In genomic region chr3:112486811-112487505, GRCh38 we compare ENCODE assay signal across 28 cellular contexts. TPM values are rescaled to one million over a fixed set of nuclear protein-coding genes. Genes with fewer than 3 reads are reported as not detected.
DNase-seq lines count a peak whose midpoint lies in the region; ATAC-seq and TF ChIP-seq lines count a peak whose summit lies in the region.
"Had no signal": no experiment of that assay in that cellular context is flagged by ENCODE, and none has a peak within 500 bp of the region (broad histone marks: within the 10 kb centered on the region; RNA-seq: fewer than 3 reads in every experiment).

No MANE protein-coding gene starts in this region.

- no peak overlapping the region for H3K27ac ChIP-seq in osteoblast (ENCODE audit: low read depth, low read length)
- H3K27ac ChIP-seq: body of pancreas, pancreas, tibial nerve had no signal

- no peak overlapping the region for H3K4me3 ChIP-seq in cardiac fibroblast (replicated peaks in 1 of 2; ENCODE audit: low read depth in 2 of 2, low read length in 2 of 2)
- no peak overlapping the region for H3K4me3 ChIP-seq in osteoblast (ENCODE audit: insufficient read depth, low read length)
- H3K4me3 ChIP-seq: body of pancreas, pancreas, tibial nerve had no signal

- H3K36me3 ChIP-seq in osteoblast (ENCODE audit: insufficient read depth, low read length): no peaks in the 10 kb centered on the region
- H3K36me3 ChIP-seq: pancreas, tibial nerve had no signal

- H3K9me3 Mint-ChIP-seq in activated T-cell treated with anti-CD3 and anti-CD28 coated beads, Interleukin-2, amount 50 U/mL, for 24 hours: no peaks in the 10 kb centered on the region
- no peaks in the 10 kb centered on the region for H3K9me3 Mint-ChIP-seq in activated T-cell treated with anti-CD3 and anti-CD28 coated beads, Interleukin-2, amount 50 U/mL, for 72 hours
- H3K9me3 Mint-ChIP-seq: activated naive CD8-positive, alpha-beta T cell treated with anti-CD3 and anti-CD28 coated beads, Interleukin-2, amount 10 ng/mL, durations not matched to agents 7 days and 5 days; WTC11 had no signal

- peak overlapping the region; percentile 38 for H3K27ac Mint-ChIP-seq in activated T-cell treated with anti-CD3 and anti-CD28 coated beads, Interleukin-2, amount 50 U/mL, for 24 hours
- H3K27ac Mint-ChIP-seq in activated T-cell treated with anti-CD3 and anti-CD28 coated beads, Interleukin-2, amount 50 U/mL, for 72 hours: no peak overlapping the region
- H3K27ac Mint-ChIP-seq: activated naive CD8-positive, alpha-beta T cell treated with anti-CD3 and anti-CD28 coated beads, Interleukin-2, amount 10 ng/mL, durations not matched to agents 7 days and 5 days; WTC11 had no signal

- ATAC-seq in activated T-cell treated with anti-CD3 and anti-CD28 coated beads, Interleukin-2, amount 50 U/mL, for 72 hours (replicated peaks in 1 of 2): no peak
- ATAC-seq in GM18511 (IDR thresholded peaks at IDR 0.05; ENCODE audit: unreplicated experiment): no peak
- ATAC-seq: body of pancreas, pancreas, WTC11 had no signal

- no peaks in the 10 kb centered on the region for H4K20me1 ChIP-seq in osteoblast (ENCODE audit: insufficient read depth, low read length)

- H3K27me3 Mint-ChIP-seq in activated T-cell treated with anti-CD3 and anti-CD28 coated beads, Interleukin-2, amount 50 U/mL, for 24 hours: no peaks in the 10 kb centered on the region
- no peaks in the 10 kb centered on the region for H3K27me3 Mint-ChIP-seq in activated T-cell treated with anti-CD3 and anti-CD28 coated beads, Interleukin-2, amount 50 U/mL, for 72 hours (ENCODE audit: low read depth)
- H3K27me3 Mint-ChIP-seq: activated naive CD8-positive, alpha-beta T cell treated with anti-CD3 and anti-CD28 coated beads, Interleukin-2, amount 10 ng/mL, durations not matched to agents 7 days and 5 days; CD4-positive, CD25-positive, alpha-beta regulatory T cell had no signal

- peaks cover 73% of the 10 kb centered on the region for H3K4me1 Mint-ChIP-seq in activated T-cell treated with anti-CD3 and anti-CD28 coated beads, Interleukin-2, amount 50 U/mL, for 24 hours (ENCODE audit: low read depth)
- peaks cover 75% of the 10 kb centered on the region for H3K4me1 Mint-ChIP-seq in activated T-cell treated with anti-CD3 and anti-CD28 coated beads, Interleukin-2, amount 50 U/mL, for 72 hours (ENCODE audit: low read depth)

- peaks cover 55% of the 10 kb centered on the region for H3K36me3 Mint-ChIP-seq in activated T-cell treated with anti-CD3 and anti-CD28 coated beads, Interleukin-2, amount 50 U/mL, for 24 hours (ENCODE audit: low read depth)
- H3K36me3 Mint-ChIP-seq in activated T-cell treated with anti-CD3 and anti-CD28 coated beads, Interleukin-2, amount 50 U/mL, for 72 hours (ENCODE audit: insufficient read depth in 2 of 2): peaks cover 0 to 14% of the 10 kb centered on the region in 2 donors
- H3K36me3 Mint-ChIP-seq: WTC11 had no signal

- TF ChIP-seq CTCF in cardiac fibroblast (IDR thresholded peaks at IDR 0.05; ENCODE audit: low read depth, low read length) (no peak), osteoblast (IDR thresholded peaks at IDR 0.05; ENCODE audit: extremely low read depth, low read depth, low read length) (no peak)

- H3K4me2 ChIP-seq in osteoblast (ENCODE audit: insufficient read depth, low read length): no peak overlapping the region

- H3K27me3 ChIP-seq in osteoblast (ENCODE audit: insufficient read depth, low read length): no peaks in the 10 kb centered on the region
- H3K27me3 ChIP-seq: body of pancreas, pancreas, tibial nerve had no signal

- no peaks in the 10 kb centered on the region for H3K4me1 ChIP-seq in osteoblast (ENCODE audit: insufficient read depth, low read length)
- H3K4me1 ChIP-seq: body of pancreas, pancreas had no signal

- no peak overlapping the region for H2AFZ ChIP-seq in osteoblast (ENCODE audit: low read length)

- H3K9me3 ChIP-seq in osteoblast (ENCODE audit: low read depth, low read length): no peaks in the 10 kb centered on the region
- H3K9me3 ChIP-seq: body of pancreas, pancreas, tibial nerve had no signal

- DNase-seq in activated T-cell treated with anti-CD3 and anti-CD28 coated beads, Interleukin-2, amount 50 U/mL, for 24 hours: no peak
- DNase-seq in activated T-cell treated with anti-CD3 and anti-CD28 coated beads, Interleukin-2, amount 50 U/mL, for 72 hours: no peak
- peak; percentile 58 for DNase-seq in M059J (ENCODE audit: low read depth)
- peak; percentile 6 to 34 for DNase-seq in cardiac fibroblast (ENCODE audit: low read depth in 2 of 2)
- DNase-seq in osteoblast (ENCODE audit: insufficient read length, low spot score, missing footprints): peak; percentile 13
- no peak for DNase-seq in OCI-M1 (lab: John Stamatoyannopoulos, UW)
- no peak for DNase-seq in GM03348 (ENCODE audit: low spot score)
- DNase-seq: 8988T; activated CD4-positive, alpha-beta T cell treated with anti-CD3 and anti-CD28 coated beads, Interleukin-2, amount 50 U/mL, for 1 hour; activated naive CD8-positive, alpha-beta T cell treated with anti-CD3 and anti-CD28 coated beads, Interleukin-2, amount 10 ng/mL, durations not matched to agents 7 days and 5 days; body of pancreas; CD4-positive, CD25-positive, alpha-beta regulatory T cell; DMS 273 treated with DMSO at 0.1 percent for 48 hours; head of caudate nucleus; Karpas-422; kidney; NCI-H1694; NCI-H2171; NCI-H510A; pancreas; retina; Right ventricle myocardium superior; small intestine; SW 1271; T1000 had no signal

- no peaks in the 10 kb centered on the region for H3K79me2 ChIP-seq in osteoblast (ENCODE audit: insufficient read depth, low read length)

- H3K4me3 Mint-ChIP-seq in activated T-cell treated with anti-CD3 and anti-CD28 coated beads, Interleukin-2, amount 50 U/mL, for 24 hours: no peak overlapping the region
- no peak overlapping the region for H3K4me3 Mint-ChIP-seq in activated T-cell treated with anti-CD3 and anti-CD28 coated beads, Interleukin-2, amount 50 U/mL, for 72 hours
- H3K4me3 Mint-ChIP-seq: activated naive CD8-positive, alpha-beta T cell treated with anti-CD3 and anti-CD28 coated beads, Interleukin-2, amount 10 ng/mL, durations not matched to agents 7 days and 5 days; WTC11 had no signal

RNA-seq across cellular contexts. Expression of gene BTLA, which starts 12.3 kb away (rescaled TPM):
- 10 to 100 TPM; 17.5 to 21.3 TPM for total RNA-seq in activated T-cell treated with anti-CD3 and anti-CD28 coated beads, Interleukin-2, amount 50 U/mL, for 72 hours
- total RNA-seq in M059J (2014; rRNA removed; shearing (Covaris generic)): not detected in 2 replicates
- total RNA-seq in osteoblast: 0.36 and 1.8 TPM in 2 replicates
- total RNA-seq: body of pancreas, Right ventricle myocardium superior, WTC11 had no signal

Comparison
In these comparisons a context has a peak if more than half of its experiments do, and no peak if none do; other contexts are left out.
1. DNase-seq: peak in M059J (single experiment), cardiac fibroblast (2 of 2) and osteoblast (single experiment); none in activated T-cell treated with anti-CD3 and anti-CD28 coated beads, Interleukin-2, amount 50 U/mL, for 24 hours (single experiment), activated T-cell treated with anti-CD3 and anti-CD28 coated beads, Interleukin-2, amount 50 U/mL, for 72 hours (0 of 2), OCI-M1 (single experiment) and GM03348 (single experiment).